Comparison of ENCODE assay signal across 18 cellular contexts in genomic region chr7:113801751-113802150, GRCh38.
DNase-seq lines count a peak whose midpoint lies in the region; ATAC-seq, FAIRE-seq and TF ChIP-seq lines count a peak whose summit lies in the region.
"Had no signal": no experiment of that assay in that cellular context is flagged by ENCODE, and none has a peak within 500 bp of the region (broad histone marks: within the 10 kb centered on the region; RNA-seq: fewer than 3 reads in every experiment).

No MANE protein-coding gene starts in this region.

- no peak overlapping the region for H3K27ac ChIP-seq in endothelial cell of umbilical vein (ENCODE audit: insufficient read depth, low read depth, low read length)
- H3K27ac ChIP-seq: BLaER1 had no signal

- POLR2A ChIA-PET in endothelial cell of umbilical vein (lab: Charles Lee): no interaction called here

- H3K36me3 ChIP-seq in bronchial epithelial cell (ENCODE audit: control insufficient read depth, insufficient read depth, low read length): no peaks in the 10 kb centered on the region
- no peaks in the 10 kb centered on the region for H3K36me3 ChIP-seq in endothelial cell of umbilical vein (ENCODE audit: control insufficient read depth in 2 of 2, extremely low read depth in 1 of 2, insufficient read depth in 2 of 2, low read length in 2 of 2)
- H3K36me3 ChIP-seq: BE2C, BLaER1 had no signal

- no peaks in the 10 kb centered on the region for H3K27me3 ChIP-seq in bronchial epithelial cell (ENCODE audit: control insufficient read depth, insufficient read depth, low read length)
- no peaks in the 10 kb centered on the region for H3K27me3 ChIP-seq in endothelial cell of umbilical vein (ENCODE audit: control insufficient read depth in 2 of 2, insufficient read depth in 2 of 2, low read length in 2 of 2)
- H3K27me3 ChIP-seq: BE2C, BLaER1 had no signal

- H3K9me1 ChIP-seq in endothelial cell of umbilical vein (replicated peaks; ENCODE audit: control insufficient read depth, extremely low read depth, insufficient read depth, low read length): no peaks in the 10 kb centered on the region

- no peak overlapping the region for H3K4me2 ChIP-seq in endothelial cell of umbilical vein (ENCODE audit: insufficient read depth, low read length)
- H3K4me2 ChIP-seq: BLaER1 had no signal

- H4K20me1 ChIP-seq in endothelial cell of umbilical vein (replicated peaks; ENCODE audit: control insufficient read depth, extremely low read depth, insufficient read depth, low read length): no peaks in the 10 kb centered on the region
- H4K20me1 ChIP-seq: BLaER1 had no signal

- TF ChIP-seq POLR2A in endothelial cell of umbilical vein (IDR thresholded peaks at IDR 0.05; ENCODE audit: low read depth, low read length): no peak

- peak overlapping the region; percentile 19 for H2AFZ ChIP-seq in endothelial cell of umbilical vein (ENCODE audit: low read depth, low read length)

- ATAC-seq in HG03457 (IDR thresholded peaks at IDR 0.05; ENCODE audit: unreplicated experiment): no peak
- no peak for ATAC-seq in GM19023 (IDR thresholded peaks at IDR 0.05; ENCODE audit: unreplicated experiment)
- ATAC-seq: CD8-positive, alpha-beta T cell had no signal

- DNase-seq in bronchial epithelial cell (ENCODE audit: low read depth) (peak; percentile 7), endothelial cell of umbilical vein (ENCODE audit: low read depth, low spot score) (peak; percentile 53), CD1c-positive myeloid dendritic cell (ENCODE audit: extremely low spot score) (no peak)
- DNase-seq: 8988T; ACHN; BE2C; C1 segment of cervical spinal cord; Caco-2; Calu3; CD4-positive, alpha-beta T cell; CD8-positive, alpha-beta T cell; DMS79 treated with DMSO at 0.1 percent for 48 hours; GDM1 had no signal

- peaks cover 20% of the 10 kb centered on the region for H3K4me1 ChIP-seq in endothelial cell of umbilical vein (ENCODE audit: control insufficient read depth, extremely low read depth, insufficient read depth, low read length)
- H3K4me1 ChIP-seq: BE2C, BLaER1, Caco-2 had no signal

- CTCF ChIA-PET in endothelial cell of umbilical vein (lab: Charles Lee): no interaction called here

- TF ChIP-seq CTCF in bronchial epithelial cell (IDR thresholded peaks at IDR 0.05; ENCODE audit: insufficient read depth, low read length, severe bottlenecking): no peak
- TF ChIP-seq CTCF in endothelial cell of umbilical vein (IDR thresholded peaks at IDR 0.05; ENCODE audit: extremely low read depth in 1 of 2, insufficient read depth in 1 of 2, low read depth in 1 of 2, low read length in 2 of 2): no peak

- intact Hi-C loops in endothelial cell of umbilical vein (cut with micrococcal nuclease): no loop called here

- no peaks in the 10 kb centered on the region for H3K79me2 ChIP-seq in endothelial cell of umbilical vein (ENCODE audit: control insufficient read depth, insufficient read depth, low read length)

- no peaks in the 10 kb centered on the region for H3K9me3 ChIP-seq in endothelial cell of umbilical vein (replicated peaks; ENCODE audit: control insufficient read depth, insufficient read depth, low read length)
- H3K9me3 ChIP-seq: BE2C, BLaER1, Caco-2 had no signal

- no peak overlapping the region for H3K9ac ChIP-seq in endothelial cell of umbilical vein (replicated peaks; ENCODE audit: extremely low read depth, insufficient read depth, low read length)
- H3K9ac ChIP-seq: BLaER1 had no signal

- dilution Hi-C loops in endothelial cell of umbilical vein (cut with MboI; ENCODE audit: extremely low pct_ligation_motif_present, low sequenced_read_pairs): no loop called here

- FAIRE-seq in bronchial epithelial cell (lab: Jason Lieb, UNC): no peak
- no peak for FAIRE-seq in endothelial cell of umbilical vein (lab: Jason Lieb, UNC)
- FAIRE-seq: D721Med, GM12891 had no signal

- no peak overlapping the region for H3K4me3 ChIP-seq in bronchial epithelial cell (ENCODE audit: low read depth, low read length)
- H3K4me3 ChIP-seq in endothelial cell of umbilical vein (replicated peaks in 1 of 3; ENCODE audit: insufficient read depth in 1 of 3, low read depth in 1 of 3, low read length in 3 of 3): no peak overlapping the region
- H3K4me3 ChIP-seq: BLaER1 had no signal

- no TSS peak for BruUV-seq in endothelial cell of umbilical vein (replicated peaks; lab: Mats Ljungman, UMichigan)

TF ChIP-seq in endothelial cell of umbilical vein, 7 proteins besides CTCF, POLR2A, EP300 and RAD21:
- TF ChIP-seq GATA2 (IDR thresholded peaks at IDR 0.05; ENCODE audit: insufficient read depth, insufficient read length, low read depth, low read length) (peak; percentile 27), JUN (IDR thresholded peaks at IDR 0.05; ENCODE audit: borderline replicate concordance, insufficient read depth, insufficient read length, low read depth) (no peak), FOS (IDR thresholded peaks at IDR 0.05; ENCODE audit: borderline replicate concordance, insufficient read depth, low read length) (no peak), EZH2 (IDR thresholded peaks at IDR 0.05; ENCODE audit: borderline replicate concordance, low read depth, low read length, severe bottlenecking) (no peak), MYC (IDR thresholded peaks at IDR 0.05; ENCODE audit: low read depth, low read length) (no peak), MAX (IDR thresholded peaks at IDR 0.05; ENCODE audit: insufficient read depth, insufficient read length) (no peak), POLR2AphosphoS5 (IDR thresholded peaks at IDR 0.05; ENCODE audit: insufficient read depth, low read depth, low read length) (no peak)
